In the genomic region with DNA sequence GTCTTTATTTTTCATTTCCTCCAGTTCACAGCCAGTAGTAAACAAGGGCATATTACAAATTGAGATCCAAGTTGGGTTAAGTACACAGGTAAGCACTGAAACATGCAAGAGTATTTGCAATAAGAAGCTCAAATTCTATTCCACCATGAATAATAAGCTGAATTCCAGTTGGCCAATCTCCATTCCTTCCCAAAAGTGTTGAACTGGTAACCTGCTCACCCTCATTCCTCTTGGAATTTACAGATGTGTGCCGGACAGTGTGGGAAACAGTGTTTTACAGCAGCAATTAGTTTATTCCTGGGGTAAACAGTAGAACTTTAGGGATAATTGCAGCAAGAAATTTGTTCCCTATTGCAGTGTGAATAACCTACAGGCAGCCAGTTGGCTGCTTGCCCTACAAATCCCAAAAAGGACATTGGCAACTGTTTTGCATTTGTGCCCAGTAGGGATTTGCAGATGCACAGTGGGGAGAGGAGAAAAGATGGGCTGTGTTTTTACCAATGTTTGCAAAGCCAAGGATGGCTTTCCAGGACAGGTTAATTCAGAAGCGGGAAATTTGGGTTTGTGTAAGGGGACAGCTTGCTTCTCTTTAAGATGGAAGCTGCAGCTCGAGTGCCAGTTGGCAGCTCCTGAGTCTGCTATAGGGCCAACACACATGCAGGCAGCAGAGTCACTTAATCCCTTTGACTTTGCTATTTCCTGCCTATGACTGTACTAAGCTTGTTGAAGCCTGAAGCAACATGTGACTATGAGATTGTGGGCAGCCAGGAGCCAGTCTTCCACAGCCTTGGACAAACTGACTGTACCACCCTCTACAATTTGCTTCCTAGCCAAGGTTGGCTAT, we compare ENCODE assay signal across 10 cellular contexts.
DNase-seq lines count a peak whose midpoint lies in the region; ATAC-seq, FAIRE-seq and TF ChIP-seq lines count a peak whose summit lies in the region.
"Had no signal": no experiment of that assay in that cellular context is flagged by ENCODE, and none has a peak within 500 bp of the region (broad histone marks: within the 10 kb centered on the region; RNA-seq: fewer than 3 reads in every experiment).

No MANE protein-coding gene starts in this region.

- no peak for TF ChIP-seq EP300 in A549 (IDR thresholded peaks at IDR 0.05)

- DNase-seq in A549 (ENCODE audit: low read depth in 1 of 2, low spot score in 1 of 2), result peak; percentile 8 to 26
- DNase-seq in HK-2 (ENCODE audit: unreplicated experiment), result peak; percentile 62
- peak in 4 of 7 donors; percentile 13 to 32 (median 24) for DNase-seq in adrenal gland
- peak; percentile 20 for DNase-seq in hepatic stellate cell (ENCODE audit: low spot score)
- DNase-seq in NCI-H1417 treated with DMSO at 0.1 percent for 48 hours (lab: John Stamatoyannopoulos, UW), result no peak
- no peak for DNase-seq in T-helper 1 cell
- DNase-seq: midbrain, T-helper 9 cell had no signal

- H3K27ac ChIP-seq in A549 (0 out of 6 replicates have a peak overlapping the region, but pooled peaks of 1 of the 2 experiments have one; percentile 15), adrenal gland (no peak overlapping the region)

- TF ChIP-seq POLR2A in A549 (IDR thresholded peaks at IDR 0.05; ENCODE audit: low read length) (no peak), adrenal gland (IDR thresholded peaks at IDR 0.05) (no peak)

- FAIRE-seq in A549 (lab: Jason Lieb, UNC), result no peak

- no peak overlapping the region for H3K4me2 ChIP-seq in A549

- TF ChIP-seq RAD21 in A549 (conservative IDR thresholded peaks at IDR 0.05 in 1 of 2, IDR thresholded peaks at IDR 0.05 in 1 of 2), result no peak

- 67% methylated on average over 3 of the region's 3 CpGs for WGBS in A549 (ENCODE audit: missing lambda C conversion rate)
- WGBS in adrenal gland, 4 donors, result 64 to 76% (median 74%) methylated on average over 3 of the region's 3 CpGs

- H3K36me3 ChIP-seq in adrenal gland (replicated peaks in 1 of 2), result no peaks in the 10 kb centered on the region

- no peaks in the 10 kb centered on the region for H3K27me3 ChIP-seq in adrenal gland

- TF ChIP-seq CTCF in A549 (IDR thresholded peaks at IDR 0.05) (no peak), adrenal gland (IDR thresholded peaks at IDR 0.05) (no peak)

- H3K4me3 ChIP-seq in A549, result no peak overlapping the region
- no peak overlapping the region for H3K4me3 ChIP-seq in adrenal gland

- POLR2A ChIA-PET in A549 (lab: Yijun Ruan, JAX), result no interaction called here

- intact Hi-C loops in adrenal gland (cut with DNase I), result no loop called here

- H3K4me1 ChIP-seq in A549 (no peaks in the 10 kb centered on the region; the same call in 2 of the 3 replicates), adrenal gland (replicated peaks in 1 of 2) (no peaks in the 10 kb centered on the region)

- peak; percentile 80 to 90 for ATAC-seq in A549
- ATAC-seq in HG02885 (IDR thresholded peaks at IDR 0.05; ENCODE audit: poor library complexity, unreplicated experiment), result no peak
- ATAC-seq in HG03095 (IDR thresholded peaks at IDR 0.05; ENCODE audit: unreplicated experiment), result no peak

- H3K9me3 ChIP-seq in A549 (peaks cover 6% of the 10 kb centered on the region; the same call in 2 of the 3 replicates), adrenal gland (replicated peaks in 1 of 3) (no peaks in the 10 kb centered on the region)

- CTCF ChIA-PET in A549 (lab: Yijun Ruan, JAX), result interaction anchor here (1.0 to 2.2 kb wide), 2 partner anchors 10 to 91 kb away, joined by 3 to 5 read pairs; no protein-coding TSS in a partner anchor

TF ChIP-seq in A549, 52 proteins besides CTCF, POLR2A, EP300 and RAD21:
- TF ChIP-seq FOSL2 (IDR thresholded peaks at IDR 0.05), result no peak
- 0 out of 2 replicates have a peak, but pooled peaks have one; percentile 5 for TF ChIP-seq FOSL2 (CRISPR knock-in tag; IDR thresholded peaks at IDR 0.05)
- TF ChIP-seq, protein P1, sequence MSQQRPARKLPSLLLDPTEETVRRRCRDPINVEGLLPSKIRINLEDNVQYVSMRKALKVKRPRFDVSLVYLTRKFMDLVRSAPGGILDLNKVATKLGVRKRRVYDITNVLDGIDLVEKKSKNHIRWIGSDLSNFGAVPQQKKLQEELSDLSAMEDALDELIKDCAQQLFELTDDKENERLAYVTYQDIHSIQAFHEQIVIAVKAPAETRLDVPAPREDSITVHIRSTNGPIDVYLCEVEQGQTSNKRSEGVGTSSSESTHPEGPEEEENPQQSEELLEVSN (IDR thresholded peaks at IDR 0.05; ENCODE audit: borderline replicate concordance, low read depth), result peak; percentile 20; the same call in 1 of the 2 replicates
- no peak for TF ChIP-seq NPAS2 (CRISPR knock-in tag; IDR thresholded peaks at IDR 0.05; ENCODE audit: borderline replicate concordance)

Comparison
In these comparisons a context has a peak if more than half of its experiments do, and no peak if none do; other contexts are left out.
1. ATAC-seq: peak in A549 (2 of 2); none in HG02885 (single experiment) and HG03095 (single experiment).
2. DNase-seq: peak in A549 (2 of 2), HK-2 (single experiment), adrenal gland (4 of 7) and hepatic stellate cell (single experiment); none in NCI-H1417 treated with DMSO at 0.1 percent for 48 hours (single experiment) and T-helper 1 cell (0 of 5).